In genomic region chr1:167012570-167012969, GRCh38 we compare ENCODE assay signal across 8 cellular contexts. TPM values are rescaled to one million over a fixed set of nuclear protein-coding genes. Genes with fewer than 3 reads are reported as not detected.
"Had no signal": no experiment of that assay in that cellular context is flagged by ENCODE, and none has a peak within 500 bp of the region (broad histone marks: within the 10 kb centered on the region; RNA-seq: fewer than 3 reads in every experiment).

No MANE protein-coding gene starts in this region.

- ATAC-seq: HepG2, K562 had no signal

- H3K4me3 ChIP-seq: K562 had no signal

- FAIRE-seq: HepG2, HTR-8/SVneo, K562 had no signal

- DNase-seq: IMR-90, KBM-7, KG1 had no signal

- H3K27ac ChIP-seq: HL-60 had no signal

RNA-seq across cellular contexts. Expression of gene MAEL, which starts 23.5 kb away (rescaled TPM):
- total RNA-seq: HepG2, HT-29, IMR-90 had no signal
